Comparison of ENCODE assay signal across 8 cellular contexts in the genomic region with DNA sequence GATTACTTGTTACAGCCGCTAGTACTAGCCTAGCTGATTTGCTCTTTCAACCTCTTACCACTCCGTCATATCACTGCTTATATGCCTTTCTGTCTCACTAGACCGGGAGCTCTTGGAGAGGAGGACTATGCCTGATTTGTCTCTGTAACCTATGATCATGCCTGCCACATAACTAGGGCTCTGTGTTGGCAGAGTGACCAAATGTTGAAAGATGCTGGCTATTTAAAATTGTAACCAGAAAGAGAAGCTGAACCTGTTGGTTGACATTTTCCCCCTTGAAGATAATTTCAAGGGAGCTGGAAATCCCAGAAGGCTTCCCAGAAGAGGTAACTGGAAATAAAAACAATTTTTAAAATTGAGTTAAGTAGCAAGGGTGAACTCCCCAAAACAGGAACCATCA.
"Had no signal": no experiment of that assay in that cellular context is flagged by ENCODE, and none has a peak within 500 bp of the region (broad histone marks: within the 10 kb centered on the region; RNA-seq: fewer than 3 reads in every experiment).

No MANE protein-coding gene starts in this region.

- H3K4me3 Mint-ChIP-seq: GM23338, HFFc6, IgD-negative memory B cell had no signal

- H3K36me3 Mint-ChIP-seq: IgD-negative memory B cell had no signal

- H3K4me2 ChIP-seq: GM23338 had no signal

- H3K4me3 ChIP-seq: GM23338, HAP-1 had no signal

- DNase-seq: HFFc6, KBM-7 had no signal

- H3K9me3 Mint-ChIP-seq: GM23338, IgD-negative memory B cell had no signal

- H3K9me3 ChIP-seq: HAP-1 had no signal

- H3K4me1 Mint-ChIP-seq: IgD-negative memory B cell had no signal

- ATAC-seq: GM23338, HCT116, HepG2 had no signal

- H3K27ac Mint-ChIP-seq: GM23338, HFFc6, IgD-negative memory B cell had no signal

- H3K4me1 ChIP-seq: HAP-1 had no signal

- H3K36me3 ChIP-seq: HAP-1 had no signal

- H2AFZ ChIP-seq: GM23338 had no signal

- H3K27ac ChIP-seq: HL-60 had no signal
